8 cellular contexts compared by ENCODE assay signal in genomic region chr9:133133680-133134418, GRCh38. TPM values are rescaled to one million over a fixed set of nuclear protein-coding genes. Genes with fewer than 3 reads are reported as not detected.
DNase-seq lines count a peak whose midpoint lies in the region; ATAC-seq and TF ChIP-seq lines count a peak whose summit lies in the region.

No MANE protein-coding gene starts in this region.

- intact Hi-C loops in heart right ventricle (cut with DNase I) (no loop called here), aorta (cut with DNase I) (no loop called here)

- DNase-seq in EH (ENCODE audit: low read depth) = peak; percentile 97
- peak; percentile 55 to 65 for DNase-seq in Kasumi-1 (lab: John Stamatoyannopoulos, UW)
- peak; percentile 89 for DNase-seq in T follicular helper cell (ENCODE audit: low read depth)
- peak; percentile 87 for DNase-seq in adipocyte (ENCODE audit: low read depth)
- peak; percentile 84 to 93 for DNase-seq in heart right ventricle
- DNase-seq in putamen (ENCODE audit: low spot score) = peak; percentile 88
- peak; percentile 92 to 94 for DNase-seq in aorta

- 14 to 19% methylated on average over 21 of the region's 21 CpGs for WGBS in heart right ventricle, 2 donors
- WGBS in aorta, 2 donors = 58 to 61% methylated on average over 21 of the region's 21 CpGs

- peak overlapping the region; percentile 74 for H3K9ac ChIP-seq in adipocyte (ENCODE audit: low read length)

- peaks cover 46% of the 10 kb centered on the region for H3K4me1 ChIP-seq in adipocyte (ENCODE audit: control insufficient read depth, insufficient read depth, low read length)
- peaks cover 42 to 86% (median 70%) of the 10 kb centered on the region in 9 donors for H3K4me1 ChIP-seq in heart right ventricle
- no peaks in the 10 kb centered on the region for H3K4me1 ChIP-seq in aorta (ENCODE audit: control insufficient read depth in 1 of 2, insufficient read depth in 2 of 2, low read length in 2 of 2)

- H3K27me3 ChIP-seq in adipocyte (replicated peaks; ENCODE audit: control insufficient read depth, insufficient read depth, low read length) (no peaks in the 10 kb centered on the region), heart right ventricle (no peaks in the 10 kb centered on the region), aorta (ENCODE audit: control insufficient read depth in 1 of 2, insufficient read depth in 2 of 2, low read length in 1 of 2) (no peaks in the 10 kb centered on the region)

- peak in 1 of 9 donors; percentile 6 for TF ChIP-seq CTCF in heart right ventricle (IDR thresholded peaks at IDR 0.05)

- H3K4me3 ChIP-seq in adipocyte (ENCODE audit: low read length) (no peak overlapping the region), heart right ventricle (peak overlapping the region in 1 of 10 donors; percentile 9), aorta (ENCODE audit: low read length in 2 of 2) (no peak overlapping the region)

- H3K27ac ChIP-seq in heart right ventricle (peak overlapping the region; percentile 90 to 97 (median 93)), aorta (ENCODE audit: low read depth in 1 of 2, low read length in 2 of 2) (no peak overlapping the region)

- no peaks in the 10 kb centered on the region for H3K36me3 ChIP-seq in adipocyte (ENCODE audit: control insufficient read depth, insufficient read depth, low read length, severe bottlenecking)
- no peaks in the 10 kb centered on the region for H3K36me3 ChIP-seq in heart right ventricle
- no peaks in the 10 kb centered on the region for H3K36me3 ChIP-seq in aorta (ENCODE audit: control insufficient read depth in 1 of 2, insufficient read depth in 2 of 2, low read length in 1 of 2)

- peak; percentile 89 for ATAC-seq in GM21786 (IDR thresholded peaks at IDR 0.05; ENCODE audit: unreplicated experiment)
- peak; percentile 83 to 96 (median 92) for ATAC-seq in heart right ventricle
- ATAC-seq in aorta (ENCODE audit: low FRiP score) = peak; percentile 87

- H3K9me3 ChIP-seq in adipocyte (ENCODE audit: control insufficient read depth, low read length) = no peaks in the 10 kb centered on the region
- no peaks in the 10 kb centered on the region for H3K9me3 ChIP-seq in heart right ventricle
- no peaks in the 10 kb centered on the region for H3K9me3 ChIP-seq in aorta (ENCODE audit: control insufficient read depth, low read length)

RNA-seq across cellular contexts. Expression of gene RALGDS, which starts 12.8 kb away (rescaled TPM):
- total RNA-seq in heart right ventricle (10 to 100 TPM; 21.4 to 45.1 (median 28.1) TPM), aorta (10 to 100 TPM; 32.7 to 61.2 TPM)
- polyA plus RNA-seq in heart right ventricle (10 to 100 TPM; 15.6 to 40.5 TPM), aorta (10 to 100 TPM; 19.4 to 20.0 TPM)

RNA-seq across cellular contexts. Expression of gene GBGT1, which starts 29.9 kb away (rescaled TPM):
- total RNA-seq in heart right ventricle (10 to 100 TPM in 3 of 10 donors, 1 to 10 TPM in 7; 2.5 to 14.7 (median 6.2) TPM), aorta (10 to 100 TPM; 12.9 to 28.9 TPM)
- polyA plus RNA-seq in heart right ventricle (10 to 100 TPM in 1 of 2 donors, 1 to 10 TPM in 1; 5.5 to 10.5 TPM), aorta (1 to 10 TPM; 2.8 to 5.5 TPM)

Comparison
In these comparisons a context has a peak if more than half of its experiments do, and no peak if none do; other contexts are left out.
1. H3K27ac ChIP-seq: peak in heart right ventricle (10 of 10); none in aorta (0 of 2).
2. Peak in every context shown above with its lines, with median percentiles within 50 percentile points of each other: DNase-seq and ATAC-seq.